In the genomic region with DNA sequence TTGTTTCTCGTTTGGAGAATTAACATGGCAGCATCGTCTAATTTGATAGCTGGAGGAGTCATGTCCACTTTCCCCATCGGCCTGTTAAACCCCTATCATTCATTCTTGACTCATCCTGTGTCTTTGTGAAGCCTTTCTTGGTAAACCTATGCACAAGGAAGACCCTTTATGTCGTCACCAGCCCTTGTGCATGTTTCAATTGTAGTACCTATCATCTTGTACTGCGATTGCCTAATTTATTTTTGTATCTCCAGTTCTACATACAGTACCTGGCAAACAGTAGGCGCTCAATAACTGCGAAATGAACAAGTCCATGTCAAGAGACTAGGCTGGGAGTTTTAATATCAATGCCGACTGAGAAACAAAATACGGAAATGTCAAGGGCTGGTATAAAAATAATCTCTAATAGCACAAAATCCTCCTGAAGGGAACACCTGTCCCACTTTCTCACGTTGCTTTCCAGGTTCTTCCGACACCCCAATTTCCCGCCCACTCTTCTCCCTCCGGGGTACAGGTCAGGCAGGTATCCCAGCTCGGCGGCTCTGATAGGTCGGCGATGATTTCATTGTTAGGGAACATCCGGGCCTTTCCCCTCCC, we compare ENCODE assay signal across 8 cellular contexts. TPM values are rescaled to one million over a fixed set of nuclear protein-coding genes. Genes with fewer than 3 reads are reported as not detected.
DNase-seq lines count a peak whose midpoint lies in the region; ATAC-seq and TF ChIP-seq lines count a peak whose summit lies in the region.

No MANE protein-coding gene starts in this region.

- H3K4me3 ChIP-seq in BJ (ENCODE audit: low read depth, low read length) = peak overlapping the region; percentile 54

- CTCF ChIA-PET in BJ (lab: Yijun Ruan, JAX) = no interaction called here

- ATAC-seq in natural killer cell treated with Interleukin-12 subunit alpha and Interleukin-12 subunit beta and Interleukin-15 and Interleukin-18, amount 100 ng/mL, for 72 hours = no peak
- ATAC-seq in HG03135 (IDR thresholded peaks at IDR 0.05; ENCODE audit: unreplicated experiment) (no peak), GM18511 (IDR thresholded peaks at IDR 0.05; ENCODE audit: unreplicated experiment) (no peak), HG02642 (IDR thresholded peaks at IDR 0.05; ENCODE audit: poor library complexity, unreplicated experiment) (no peak)

- no peaks in the 10 kb centered on the region for H3K36me3 ChIP-seq in BJ (ENCODE audit: control insufficient read depth, insufficient read depth, low read length)
- H3K36me3 ChIP-seq in KOPT-K1 (ENCODE audit: insufficient read depth, low read length) = no peaks in the 10 kb centered on the region

- peak overlapping the region; percentile 89 to 92 for H3K27ac Mint-ChIP-seq in natural killer cell treated with Interleukin-12 subunit alpha and Interleukin-12 subunit beta and Interleukin-15 and Interleukin-18, amount 100 ng/mL, for 72 hours

- H3K9me3 Mint-ChIP-seq in natural killer cell treated with Interleukin-12 subunit alpha and Interleukin-12 subunit beta and Interleukin-15 and Interleukin-18, amount 100 ng/mL, for 72 hours = no peaks in the 10 kb centered on the region

- H3K36me3 Mint-ChIP-seq in natural killer cell treated with Interleukin-12 subunit alpha and Interleukin-12 subunit beta and Interleukin-15 and Interleukin-18, amount 100 ng/mL, for 72 hours = peaks cover 12% of the 10 kb centered on the region

- no peaks in the 10 kb centered on the region for H3K27me3 Mint-ChIP-seq in natural killer cell treated with Interleukin-12 subunit alpha and Interleukin-12 subunit beta and Interleukin-15 and Interleukin-18, amount 100 ng/mL, for 72 hours

- no peak for DNase-seq in BJ (ENCODE audit: low read depth)
- DNase-seq in natural killer cell treated with Interleukin-12 subunit alpha and Interleukin-12 subunit beta and Interleukin-15 and Interleukin-18, amount 100 ng/mL, for 72 hours (ENCODE audit: low spot score) = no peak
- no peak for DNase-seq in effector CD4-positive, alpha-beta T cell

- peaks cover 5% of the 10 kb centered on the region for H3K9me3 ChIP-seq in KOPT-K1 (ENCODE audit: insufficient read depth, low read length, poor library complexity, severe bottlenecking)

- H3K27me3 ChIP-seq in BJ (ENCODE audit: control insufficient read depth, insufficient read depth, low read length) = no peaks in the 10 kb centered on the region

- H3K4me3 Mint-ChIP-seq in natural killer cell treated with Interleukin-12 subunit alpha and Interleukin-12 subunit beta and Interleukin-15 and Interleukin-18, amount 100 ng/mL, for 72 hours = peak overlapping the region; percentile 98

- POLR2A ChIA-PET in BJ (lab: Charles Lee) = no interaction called here

- TF ChIP-seq CTCF in BJ (IDR thresholded peaks at IDR 0.05; ENCODE audit: insufficient read depth, low read depth, low read length) = no peak

- H3K27ac ChIP-seq in KOPT-K1 (ENCODE audit: low read depth, low read length, poor library complexity, severe bottlenecking) = peak overlapping the region; percentile 94
- H3K27ac ChIP-seq in cingulate gyrus (ENCODE audit: low read depth, low read length) = peak overlapping the region; percentile 99

- H3K4me1 Mint-ChIP-seq in natural killer cell treated with Interleukin-12 subunit alpha and Interleukin-12 subunit beta and Interleukin-15 and Interleukin-18, amount 100 ng/mL, for 72 hours (ENCODE audit: low read depth in 2 of 2) = peaks cover 19 to 31% of the 10 kb centered on the region in 2 donors

RNA-seq across cellular contexts. Expression of a gene that starts 1.3 kb away (rescaled TPM):
- polyA plus RNA-seq in BJ (2011; rRNA removed) = 8.2 and 25.7 TPM in 2 replicates
- polyA minus RNA-seq in BJ (2011; rRNA and poly(A)+ RNA removed) = 17.1 and 20.3 TPM in 2 replicates
- total RNA-seq in natural killer cell treated with Interleukin-12 subunit alpha and Interleukin-12 subunit beta and Interleukin-15 and Interleukin-18, amount 100 ng/mL, for 72 hours = 10 to 100 TPM; 44.8 to 75.5 TPM
